Comparison of ENCODE assay signal across 18 cellular contexts in the genomic region with DNA sequence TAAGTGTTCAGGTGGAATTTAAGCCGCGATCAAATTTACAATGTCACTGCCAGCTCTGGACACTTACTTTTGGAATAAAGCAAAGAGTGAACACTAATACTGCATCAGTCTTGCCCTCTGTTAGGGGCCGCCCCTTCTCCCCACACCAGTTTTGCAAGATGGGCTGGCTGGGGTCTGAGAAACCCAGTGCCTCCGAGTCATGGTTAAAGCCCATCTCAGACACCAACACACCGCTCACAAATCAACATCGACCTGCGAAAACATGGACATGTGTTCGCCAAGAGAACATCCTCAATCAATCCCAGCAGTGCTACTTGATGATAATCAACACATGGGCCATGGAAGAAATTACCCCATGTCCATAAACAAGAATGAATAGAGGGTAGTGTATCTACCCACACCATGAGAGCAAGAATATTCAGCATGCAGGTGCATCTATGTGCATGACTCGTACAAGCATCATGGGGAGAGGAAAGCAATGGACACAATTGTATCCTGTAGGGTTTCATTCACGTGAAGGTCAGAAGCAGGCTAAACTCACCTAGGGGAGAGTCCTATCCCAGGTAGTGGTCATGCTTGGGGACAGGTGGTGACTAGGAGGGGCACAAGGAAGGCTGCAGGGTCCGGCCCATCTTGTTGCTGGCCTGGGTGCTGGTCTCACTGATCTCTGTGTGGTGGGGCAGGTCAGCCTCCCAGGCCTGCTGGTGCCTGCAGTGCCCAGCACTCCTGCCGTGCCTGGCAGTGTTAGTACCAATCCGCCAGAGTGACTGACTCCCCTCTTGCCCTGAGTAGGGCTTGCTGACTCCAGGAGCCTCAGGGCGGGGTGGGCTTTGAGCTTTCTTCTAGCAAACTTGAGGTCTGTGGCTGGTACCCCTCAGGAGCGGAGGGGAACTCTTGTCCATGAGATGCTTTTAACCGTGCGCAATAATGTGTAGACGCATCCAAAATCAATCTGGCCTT. TPM values are rescaled to one million over a fixed set of nuclear protein-coding genes. Genes with fewer than 3 reads are reported as not detected.
"Had no signal": no experiment of that assay in that cellular context is flagged by ENCODE, and none has a peak within 500 bp of the region (broad histone marks: within the 10 kb centered on the region; RNA-seq: fewer than 3 reads in every experiment).

No MANE protein-coding gene starts in this region.

- ATAC-seq: left lung; naive thymus-derived CD4-positive, alpha-beta T cell; pancreas; right lobe of liver; stimulated activated naive B cell treated with anti-CD40 and anti-IgM and Interleukin-4, amounts not matched to agents 10 μg/mL and 1 μg/mL and 100 μg/mL, for 72 hours had no signal

- H3K4me1 ChIP-seq: colonic mucosa had no signal

- H3K9me3 Mint-ChIP-seq: activated CD4-positive, alpha-beta T cell treated with anti-CD3 and anti-CD28 coated beads, Interleukin-2, amount 10 ng/mL, durations not matched to agents 24 days and 14 days; activated T-helper 1 cell treated with anti-CD3 and anti-CD28 coated beads, Interleukin-12 subunit alpha, Interleukin-12 subunit beta, Interleukin-2, Interleukin-4 antibody, amounts not matched to agents 30 ng/mL and 10 ng/mL and 1 ng/mL, durations not matched to agents 14 hours and 24 hours and 36 hours; central memory CD8-positive, alpha-beta T cell; stimulated activated naive B cell treated with anti-CD40 and anti-IgM and Interleukin-4, amounts not matched to agents 10 μg/mL and 1 μg/mL and 100 μg/mL, for 72 hours; T-helper 1 cell treated with Interleukin-12 subunit alpha and Interleukin-12 subunit beta and Interleukin-4 antibody, amounts not matched to agents 30 μg/mL and 1 μg/mL, for 36 hours had no signal

- H3K27ac ChIP-seq: colonic mucosa, left lung, pancreas, right lobe of liver, SJSA1 had no signal

- DNase-seq: activated CD4-positive, alpha-beta T cell treated with anti-CD3 and anti-CD28 coated beads, Interleukin-2, amount 10 ng/mL, durations not matched to agents 24 days and 14 days; activated gamma-delta T cell treated with Interleukin-2 at 50 U/mL for 16 hours; activated T-cell treated with anti-CD3 and anti-CD28 coated beads for 4 hours; amniotic stem cell; colonic mucosa; effector CD4-positive, alpha-beta T cell; foreskin fibroblast; left lung; mesendoderm; naive thymus-derived CD4-positive, alpha-beta T cell; pancreas; right lobe of liver; stimulated activated naive B cell treated with anti-CD40 and anti-IgM and Interleukin-4, amounts not matched to agents 10 μg/mL and 1 μg/mL and 100 μg/mL, for 72 hours had no signal

- H3K27me3 ChIP-seq: pancreas, SJSA1 had no signal

- H3K36me3 ChIP-seq: colonic mucosa, left lung, pancreas, right lobe of liver had no signal

- H3K4me3 ChIP-seq: colonic mucosa, left lung, pancreas, right lobe of liver, SJSA1 had no signal

- H3K9me3 ChIP-seq: colonic mucosa, left lung, pancreas, right lobe of liver, SJSA1 had no signal

- H3K4me3 Mint-ChIP-seq: activated CD4-positive, alpha-beta T cell treated with anti-CD3 and anti-CD28 coated beads, Interleukin-2, amount 10 ng/mL, durations not matched to agents 24 days and 14 days; activated naive CD8-positive, alpha-beta T cell; activated T-helper 1 cell treated with anti-CD3 and anti-CD28 coated beads, Interleukin-12 subunit alpha, Interleukin-12 subunit beta, Interleukin-2, Interleukin-4 antibody, amounts not matched to agents 30 ng/mL and 10 ng/mL and 1 ng/mL, durations not matched to agents 14 hours and 24 hours and 36 hours; central memory CD8-positive, alpha-beta T cell; naive thymus-derived CD4-positive, alpha-beta T cell; stimulated activated naive B cell treated with anti-CD40 and anti-IgM and Interleukin-4, amounts not matched to agents 10 μg/mL and 1 μg/mL and 100 μg/mL, for 72 hours; T-helper 1 cell treated with Interleukin-12 subunit alpha and Interleukin-12 subunit beta and Interleukin-4 antibody, amounts not matched to agents 30 μg/mL and 1 μg/mL, for 36 hours had no signal

- H3K27ac Mint-ChIP-seq: activated CD4-positive, alpha-beta T cell treated with anti-CD3 and anti-CD28 coated beads, Interleukin-2, amount 10 ng/mL, durations not matched to agents 24 days and 14 days; activated naive CD8-positive, alpha-beta T cell; activated T-helper 1 cell treated with anti-CD3 and anti-CD28 coated beads, Interleukin-12 subunit alpha, Interleukin-12 subunit beta, Interleukin-2, Interleukin-4 antibody, amounts not matched to agents 30 ng/mL and 10 ng/mL and 1 ng/mL, durations not matched to agents 14 hours and 24 hours and 36 hours; naive thymus-derived CD4-positive, alpha-beta T cell; stimulated activated naive B cell treated with anti-CD40 and anti-IgM and Interleukin-4, amounts not matched to agents 10 μg/mL and 1 μg/mL and 100 μg/mL, for 72 hours; T-helper 1 cell treated with Interleukin-12 subunit alpha and Interleukin-12 subunit beta and Interleukin-4 antibody, amounts not matched to agents 30 μg/mL and 1 μg/mL, for 36 hours had no signal

- H3K36me3 Mint-ChIP-seq: activated naive CD8-positive, alpha-beta T cell; naive thymus-derived CD4-positive, alpha-beta T cell; stimulated activated naive B cell treated with anti-CD40 and anti-IgM and Interleukin-4, amounts not matched to agents 10 μg/mL and 1 μg/mL and 100 μg/mL, for 72 hours had no signal

RNA-seq across cellular contexts. Expression of a gene that starts 5.1 kb away (rescaled TPM):
- polyA plus RNA-seq: naive thymus-derived CD4-positive, alpha-beta T cell had no signal
